In genomic region chr19:9721861-9722260, GRCh38 we compare ENCODE assay signal across 14 cellular contexts. TPM values are rescaled to one million over a fixed set of nuclear protein-coding genes. Genes with fewer than 3 reads are reported as not detected.
DNase-seq lines count a peak whose midpoint lies in the region; ATAC-seq, FAIRE-seq and TF ChIP-seq lines count a peak whose summit lies in the region.
"Had no signal": no experiment of that assay in that cellular context is flagged by ENCODE, and none has a peak within 500 bp of the region (broad histone marks: within the 10 kb centered on the region; RNA-seq: fewer than 3 reads in every experiment).

No MANE protein-coding gene starts in this region.

- peaks cover 8% of the 10 kb centered on the region for H3K4me1 Mint-ChIP-seq in activated T-cell treated with anti-CD3 and anti-CD28 coated beads, Interleukin-2, amount 50 U/mL, for 72 hours (ENCODE audit: low read depth)
- H3K4me1 Mint-ChIP-seq in stimulated activated naive CD8-positive, alpha-beta T cell treated with anti-CD3 and anti-CD28 coated beads, Interleukin-15, amount 100 ng/mL, for 72 hours = peaks cover 9% of the 10 kb centered on the region
- H3K4me1 Mint-ChIP-seq in activated T-cell treated with anti-CD3 and anti-CD28 coated beads, Interleukin-2, amount 50 U/mL, for 4 hours (ENCODE audit: low read depth) = no peaks in the 10 kb centered on the region

- H3K27me3 Mint-ChIP-seq in activated T-cell treated with anti-CD3 and anti-CD28 coated beads, Interleukin-2, amount 50 U/mL, for 72 hours (ENCODE audit: low read depth) = peaks cover 17% of the 10 kb centered on the region
- H3K27me3 Mint-ChIP-seq in stimulated activated naive CD8-positive, alpha-beta T cell treated with anti-CD3 and anti-CD28 coated beads, Interleukin-15, amount 100 ng/mL, for 72 hours = no peaks in the 10 kb centered on the region
- H3K27me3 Mint-ChIP-seq in activated T-cell treated with anti-CD3 and anti-CD28 coated beads, Interleukin-2, amount 50 U/mL, for 4 hours (ENCODE audit: low read depth) = peaks cover 10% of the 10 kb centered on the region

- FAIRE-seq in bronchial epithelial cell (lab: Jason Lieb, UNC) (no peak), HTR-8/SVneo (lab: Jason Lieb, UNC) (no peak)
- FAIRE-seq: colon had no signal

- no peaks in the 10 kb centered on the region for H3K27me3 ChIP-seq in bronchial epithelial cell (ENCODE audit: control insufficient read depth, insufficient read depth, low read length)
- H3K27me3 ChIP-seq: hepatocyte had no signal

- no peak overlapping the region for H3K4me3 ChIP-seq in bronchial epithelial cell (ENCODE audit: low read depth, low read length)
- H3K4me3 ChIP-seq: hepatocyte, mucosa of descending colon, skin epidermis had no signal

- peaks cover 6 to 8% of the 10 kb centered on the region in 2 donors for H3K36me3 Mint-ChIP-seq in activated T-cell treated with anti-CD3 and anti-CD28 coated beads, Interleukin-2, amount 50 U/mL, for 72 hours (ENCODE audit: insufficient read depth in 2 of 2)
- peaks cover 3% of the 10 kb centered on the region for H3K36me3 Mint-ChIP-seq in activated T-cell treated with anti-CD3 and anti-CD28 coated beads, Interleukin-2, amount 50 U/mL, for 4 hours (ENCODE audit: insufficient read depth)

- peak overlapping the region; percentile 8 to 58 for H3K4me3 Mint-ChIP-seq in activated T-cell treated with anti-CD3 and anti-CD28 coated beads, Interleukin-2, amount 50 U/mL, for 72 hours
- H3K4me3 Mint-ChIP-seq in stimulated activated naive CD8-positive, alpha-beta T cell treated with anti-CD3 and anti-CD28 coated beads, Interleukin-15, amount 100 ng/mL, for 72 hours = peak overlapping the region; percentile 44 to 58
- H3K4me3 Mint-ChIP-seq in activated T-cell treated with anti-CD3 and anti-CD28 coated beads, Interleukin-2, amount 50 U/mL, for 4 hours = no peak overlapping the region

- ATAC-seq in activated T-cell treated with anti-CD3 and anti-CD28 coated beads, Interleukin-2, amount 50 U/mL, for 72 hours (replicated peaks in 1 of 2) = no peak
- ATAC-seq in stimulated activated naive CD8-positive, alpha-beta T cell treated with anti-CD3 and anti-CD28 coated beads, Interleukin-15, amount 100 ng/mL, for 72 hours = no peak
- ATAC-seq in activated T-cell treated with anti-CD3 and anti-CD28 coated beads, Interleukin-2, amount 50 U/mL, for 4 hours = no peak
- ATAC-seq: mucosa of descending colon had no signal

- H3K27ac Mint-ChIP-seq in activated T-cell treated with anti-CD3 and anti-CD28 coated beads, Interleukin-2, amount 50 U/mL, for 72 hours = no peak overlapping the region
- peak overlapping the region in 1 of 2 donors; percentile 86 for H3K27ac Mint-ChIP-seq in stimulated activated naive CD8-positive, alpha-beta T cell treated with anti-CD3 and anti-CD28 coated beads, Interleukin-15, amount 100 ng/mL, for 72 hours
- H3K27ac Mint-ChIP-seq: activated T-helper 2 cell treated with anti-CD3 and anti-CD28 coated beads, Interferon-gamma antibody, Interleukin-2, Interleukin-4, amounts not matched to agents 10 μg/mL and 5 μg/mL and 100 μg/mL, durations not matched to agents 14 hours and 24 hours and 36 hours had no signal

- H3K9me3 Mint-ChIP-seq in activated T-cell treated with anti-CD3 and anti-CD28 coated beads, Interleukin-2, amount 50 U/mL, for 72 hours = peaks cover 3 to 17% of the 10 kb centered on the region in 2 donors
- H3K9me3 Mint-ChIP-seq in stimulated activated naive CD8-positive, alpha-beta T cell treated with anti-CD3 and anti-CD28 coated beads, Interleukin-15, amount 100 ng/mL, for 72 hours = peaks cover 9 to 16% of the 10 kb centered on the region in 2 donors
- H3K9me3 Mint-ChIP-seq in activated T-cell treated with anti-CD3 and anti-CD28 coated beads, Interleukin-2, amount 50 U/mL, for 4 hours = peaks cover 20% of the 10 kb centered on the region

- no peaks in the 10 kb centered on the region for H3K36me3 ChIP-seq in bronchial epithelial cell (ENCODE audit: control insufficient read depth, insufficient read depth, low read length)

- no peak for DNase-seq in activated T-cell treated with anti-CD3 and anti-CD28 coated beads, Interleukin-2, amount 50 U/mL, for 72 hours
- DNase-seq in activated T-cell treated with anti-CD3 and anti-CD28 coated beads for 4 hours = no peak
- DNase-seq in NOMO-1 (lab: John Stamatoyannopoulos, UW; ENCODE audit: unreplicated experiment in 2 of 2) = peak; percentile 87 to 93
- DNase-seq in bronchial epithelial cell (ENCODE audit: low read depth) = peak; percentile 79
- no peak for DNase-seq in stimulated activated naive CD8-positive, alpha-beta T cell treated with anti-CD3 and anti-CD28 coated beads, Interleukin-15, amount 100 ng/mL, for 72 hours
- no peak for DNase-seq in HTR-8/SVneo (ENCODE audit: insufficient read length, low spot score)
- DNase-seq in activated T-cell treated with anti-CD3 and anti-CD28 coated beads, Interleukin-2, amount 50 U/mL, for 4 hours = no peak
- DNase-seq in HCEC 1CT = no peak
- DNase-seq: IMR-90, mucosa of descending colon had no signal

- TF ChIP-seq CTCF in bronchial epithelial cell (IDR thresholded peaks at IDR 0.05; ENCODE audit: insufficient read depth, low read length, severe bottlenecking) = no peak

RNA-seq across cellular contexts. Expression of gene ZNF846, which starts 46.7 kb away (rescaled TPM):
- total RNA-seq in activated T-cell treated with anti-CD3 and anti-CD28 coated beads, Interleukin-2, amount 50 U/mL, for 72 hours = 10 to 100 TPM in 1 of 2 donors, 1 to 10 TPM in 1; 7.7 to 10.5 TPM
- total RNA-seq in bronchial epithelial cell = 3.7 and 12.3 TPM in 2 replicates
- 1 to 10 TPM; 2.6 to 3.1 (median 2.7) TPM for total RNA-seq in activated T-cell treated with anti-CD3 and anti-CD28 coated beads, Interleukin-2, amount 50 U/mL, for 4 hours

RNA-seq across cellular contexts. Expression of gene ZNF562, which starts 47.0 kb away (rescaled TPM):
- 10 to 100 TPM; 34.1 to 44.8 TPM for total RNA-seq in activated T-cell treated with anti-CD3 and anti-CD28 coated beads, Interleukin-2, amount 50 U/mL, for 72 hours
- total RNA-seq in bronchial epithelial cell = 43.4 and 49.2 TPM in 2 replicates
- total RNA-seq in activated T-cell treated with anti-CD3 and anti-CD28 coated beads, Interleukin-2, amount 50 U/mL, for 4 hours = 10 to 100 TPM; 29.4 to 34.1 (median 33.5) TPM

Comparison
In these comparisons a context has a peak if more than half of its experiments do, and no peak if none do; other contexts are left out.
1. DNase-seq: peak in NOMO-1 (2 of 2) and bronchial epithelial cell (single experiment); none in activated T-cell treated with anti-CD3 and anti-CD28 coated beads, Interleukin-2, amount 50 U/mL, for 72 hours (0 of 2), activated T-cell treated with anti-CD3 and anti-CD28 coated beads for 4 hours (single experiment), stimulated activated naive CD8-positive, alpha-beta T cell treated with anti-CD3 and anti-CD28 coated beads, Interleukin-15, amount 100 ng/mL, for 72 hours (0 of 2), HTR-8/SVneo (single experiment), activated T-cell treated with anti-CD3 and anti-CD28 coated beads, Interleukin-2, amount 50 U/mL, for 4 hours (single experiment) and HCEC 1CT (single experiment).